8 cellular contexts compared by ENCODE assay signal in the genomic region with DNA sequence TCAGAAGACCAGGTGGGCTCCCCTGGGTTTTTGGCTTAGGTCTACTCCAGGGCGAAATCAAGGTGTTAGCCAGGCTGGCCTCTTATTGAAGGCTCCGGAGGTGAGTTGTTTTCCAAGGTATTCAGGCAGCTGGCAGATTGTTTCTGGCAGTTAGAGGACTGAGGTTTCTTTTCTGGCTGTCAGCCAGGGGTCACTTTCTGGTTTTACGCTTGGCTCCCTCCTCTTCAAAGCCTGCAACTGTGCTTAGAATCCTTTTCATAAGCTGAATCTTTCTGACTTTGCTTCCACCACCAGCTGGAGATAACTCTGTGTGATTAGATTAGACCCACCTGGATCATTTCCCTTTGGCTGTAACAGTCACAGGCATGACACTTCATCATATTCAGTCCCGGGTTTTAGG. TPM values are rescaled to one million over a fixed set of nuclear protein-coding genes. Genes with fewer than 3 reads are reported as not detected.
A peak's percentile ranks its signal among the peaks of the same experiment; 100 is the strongest.
DNase-seq lines count a peak whose midpoint lies in the region; ATAC-seq and TF ChIP-seq lines count a peak whose summit lies in the region.

No MANE protein-coding gene starts in this region.

- no peak for TF ChIP-seq POLR2A in Peyer's patch (IDR thresholded peaks at IDR 0.05)

- H3K27ac Mint-ChIP-seq in Calu3 (ENCODE audit: unreplicated experiment) = no peak overlapping the region

- H3K4me3 ChIP-seq in fibroblast of pulmonary artery (replicated peaks; ENCODE audit: low read depth, low read length) (no peak overlapping the region), Peyer's patch (no peak overlapping the region)

- no peaks in the 10 kb centered on the region for H3K9me3 Mint-ChIP-seq in Calu3 (ENCODE audit: low read depth, unreplicated experiment)
- no peaks in the 10 kb centered on the region for H3K9me3 Mint-ChIP-seq in activated T-cell treated with anti-CD3 and anti-CD28 coated beads, Interleukin-2, amount 50 U/mL, for 4 hours

- peaks cover 52% of the 10 kb centered on the region for H3K4me1 Mint-ChIP-seq in Calu3 (ENCODE audit: low read depth, unreplicated experiment)
- H3K4me1 Mint-ChIP-seq in activated T-cell treated with anti-CD3 and anti-CD28 coated beads, Interleukin-2, amount 50 U/mL, for 4 hours (ENCODE audit: low read depth) = no peaks in the 10 kb centered on the region

- H3K36me3 ChIP-seq in Peyer's patch = no peaks in the 10 kb centered on the region

- H3K4me3 Mint-ChIP-seq in Calu3 (ENCODE audit: low read depth, unreplicated experiment) = no peak overlapping the region
- H3K4me3 Mint-ChIP-seq in activated T-cell treated with anti-CD3 and anti-CD28 coated beads, Interleukin-2, amount 50 U/mL, for 4 hours = no peak overlapping the region

- DNase-seq in Calu3 = peak; percentile 65
- peak; percentile 12 for DNase-seq in NCI-H524 treated with DMSO at 0.1 percent for 48 hours (lab: John Stamatoyannopoulos, UW)
- DNase-seq in fibroblast of pulmonary artery (ENCODE audit: low read depth) = peak; percentile 50
- no peak for DNase-seq in Peyer's patch
- no peak for DNase-seq in activated T-cell treated with anti-CD3 and anti-CD28 coated beads, Interleukin-2, amount 50 U/mL, for 4 hours
- no peak for DNase-seq in activated naive CD4-positive, alpha-beta T cell treated with Interleukin-2 at 50 U/mL for 16 hours

- BruUV-seq in Calu3 (replicated peaks; lab: Mats Ljungman, UMichigan) = no TSS peak

- H3K27me3 ChIP-seq in Peyer's patch = no peaks in the 10 kb centered on the region

- no peaks in the 10 kb centered on the region for H3K9me3 ChIP-seq in Peyer's patch

- peaks cover 0 to 39% (median 3%) of the 10 kb centered on the region in 4 donors for H3K4me1 ChIP-seq in Peyer's patch

- TF ChIP-seq CTCF in Calu3 (IDR thresholded peaks at IDR 0.05; ENCODE audit: unreplicated experiment) (no peak), fibroblast of pulmonary artery (IDR thresholded peaks at IDR 0.05; ENCODE audit: low read length, missing control alignments) (no peak), Peyer's patch (IDR thresholded peaks at IDR 0.05) (no peak)

- CTCF ChIA-PET in Calu3 (lab: Charles Lee) = interaction anchor here (1.2 kb wide), 1 partner anchor 9 kb away, joined by 4 read pairs; no protein-coding TSS in a partner anchor

- H3K27ac ChIP-seq in Peyer's patch = no peak overlapping the region

- no peaks in the 10 kb centered on the region for H3K36me3 Mint-ChIP-seq in Calu3 (ENCODE audit: insufficient read depth, unreplicated experiment)
- H3K36me3 Mint-ChIP-seq in activated T-cell treated with anti-CD3 and anti-CD28 coated beads, Interleukin-2, amount 50 U/mL, for 4 hours (ENCODE audit: insufficient read depth) = no peaks in the 10 kb centered on the region

- H3K27me3 Mint-ChIP-seq in Calu3 (ENCODE audit: unreplicated experiment) = no peaks in the 10 kb centered on the region
- H3K27me3 Mint-ChIP-seq in activated T-cell treated with anti-CD3 and anti-CD28 coated beads, Interleukin-2, amount 50 U/mL, for 4 hours (ENCODE audit: low read depth) = no peaks in the 10 kb centered on the region

- intact Hi-C loops in Calu3 (cut with micrococcal nuclease; ENCODE audit: unreplicated experiment) = loop anchor here (10.0 kb wide), 1 partner anchor 55 kb away; no protein-coding TSS in a partner anchor

- peak; percentile 68 for ATAC-seq in HG03060 (IDR thresholded peaks at IDR 0.05; ENCODE audit: low read depth, unreplicated experiment)
- no peak for ATAC-seq in HG02571 (IDR thresholded peaks at IDR 0.05; ENCODE audit: unreplicated experiment)
- no peak for ATAC-seq in activated T-cell treated with anti-CD3 and anti-CD28 coated beads, Interleukin-2, amount 50 U/mL, for 4 hours

RNA-seq across cellular contexts. Expression of gene RFK, which starts 24.6 kb away (rescaled TPM):
- 13.0 and 14.0 TPM in 2 replicates for total RNA-seq in Calu3 (2022)
- total RNA-seq in Peyer's patch = 10 to 100 TPM; 18.0 to 48.3 (median 24.9) TPM
- total RNA-seq in activated T-cell treated with anti-CD3 and anti-CD28 coated beads, Interleukin-2, amount 50 U/mL, for 4 hours = 10 to 100 TPM; 18.6 to 22.5 (median 19.4) TPM

Comparison
In these comparisons a context has a peak if more than half of its experiments do, and no peak if none do; other contexts are left out.
1. DNase-seq: peak in Calu3 (single experiment), NCI-H524 treated with DMSO at 0.1 percent for 48 hours (single experiment) and fibroblast of pulmonary artery (single experiment); none in Peyer's patch (0 of 3), activated T-cell treated with anti-CD3 and anti-CD28 coated beads, Interleukin-2, amount 50 U/mL, for 4 hours (single experiment) and activated naive CD4-positive, alpha-beta T cell treated with Interleukin-2 at 50 U/mL for 16 hours (single experiment).